25 cellular contexts compared by ENCODE assay signal in genomic region chr9:73451003-73451402, GRCh38.
DNase-seq lines count a peak whose midpoint lies in the region; ATAC-seq, FAIRE-seq and TF ChIP-seq lines count a peak whose summit lies in the region.
"Had no signal": no experiment of that assay in that cellular context is flagged by ENCODE, and none has a peak within 500 bp of the region (broad histone marks: within the 10 kb centered on the region; RNA-seq: fewer than 3 reads in every experiment).

No MANE protein-coding gene starts in this region.

- H3K9ac ChIP-seq in mammary epithelial cell (ENCODE audit: insufficient read depth, low read length): no peak overlapping the region
- no peak overlapping the region for H3K9ac ChIP-seq in HepG2 (ENCODE audit: insufficient read depth, low read depth, low read length)
- H3K9ac ChIP-seq: GM23248 had no signal

- H3K27me3 ChIP-seq in mammary epithelial cell (ENCODE audit: insufficient read depth, low read length) (no peaks in the 10 kb centered on the region), HepG2 (ENCODE audit: control insufficient read depth in 1 of 2, insufficient read depth in 2 of 2, low read length in 2 of 2) (no peaks in the 10 kb centered on the region)
- H3K27me3 ChIP-seq: BE2C, Peyer's patch had no signal

- H3K4me3 ChIP-seq in mammary epithelial cell (replicated peaks in 1 of 3; ENCODE audit: insufficient read depth in 1 of 3, low read depth in 2 of 3, low read length in 3 of 3) (no peak overlapping the region), HepG2 (replicated peaks in 1 of 3; ENCODE audit: insufficient read depth in 1 of 3, low read depth in 2 of 3, low read length in 3 of 3) (no peak overlapping the region)
- H3K4me3 ChIP-seq: GM23248, Peyer's patch, SK-N-MC had no signal

- no peak overlapping the region for H3K27ac Mint-ChIP-seq in MCF 10A (ENCODE audit: low read depth, unreplicated experiment)
- H3K27ac Mint-ChIP-seq: CD4-positive, CD25-positive, alpha-beta regulatory T cell had no signal

- no peak overlapping the region for H3K4me3 Mint-ChIP-seq in MCF 10A (ENCODE audit: unreplicated experiment)
- H3K4me3 Mint-ChIP-seq: CD4-positive, CD25-positive, alpha-beta regulatory T cell had no signal

- TF ChIP-seq EP300 in HepG2 (IDR thresholded peaks at IDR 0.05; ENCODE audit: low read depth in 2 of 2, low read length in 2 of 2) (no peak), HepG2 (CRISPR knock-in tag; IDR thresholded peaks at IDR 0.05; ENCODE audit: borderline replicate concordance) (no peak)

- intact Hi-C loops in mammary epithelial cell (cut with micrococcal nuclease): no loop called here
- intact Hi-C loops in MCF 10A (cut with micrococcal nuclease): no loop called here
- intact Hi-C loops in HepG2 (cut with micrococcal nuclease; ENCODE audit: unreplicated experiment): no loop called here

- no peaks in the 10 kb centered on the region for H3K36me3 ChIP-seq in mammary epithelial cell (ENCODE audit: insufficient read depth, low read length)
- H3K36me3 ChIP-seq in HepG2 (replicated peaks in 1 of 2; ENCODE audit: control insufficient read depth in 1 of 2, insufficient read depth in 2 of 2, low read length in 2 of 2): no peaks in the 10 kb centered on the region
- H3K36me3 ChIP-seq: BE2C, Peyer's patch had no signal

- H3K79me2 ChIP-seq in mammary epithelial cell (ENCODE audit: insufficient read depth, low read length) (no peaks in the 10 kb centered on the region), HepG2 (ENCODE audit: insufficient read depth, low read length) (no peaks in the 10 kb centered on the region)

- H2AFZ ChIP-seq in mammary epithelial cell (ENCODE audit: low read depth, low read length): no peak overlapping the region
- H2AFZ ChIP-seq in HepG2 (ENCODE audit: low read length): no peak overlapping the region
- H2AFZ ChIP-seq: GM23248 had no signal

- ATAC-seq in esophagus mucosa (peak; percentile 86), HepG2 (no peak)

- no peaks in the 10 kb centered on the region for H3K4me1 Mint-ChIP-seq in MCF 10A (ENCODE audit: insufficient read depth, unreplicated experiment)
- H3K4me1 Mint-ChIP-seq: CD4-positive, CD25-positive, alpha-beta regulatory T cell had no signal

- POLR2A ChIA-PET in MCF 10A (lab: Yijun Ruan, JAX): interaction anchor here (0.9 kb wide), 1 partner anchor 8 kb away, joined by 3 read pairs; no protein-coding TSS in a partner anchor
- POLR2A ChIA-PET in HepG2 (lab: Yijun Ruan, JAX): no interaction called here

- DNase-seq in mammary epithelial cell (peak; percentile 4), MCF 10A (ENCODE audit: unreplicated experiment) (no peak), RCC 7860 (ENCODE audit: low spot score) (peak; percentile 80), renal cortical epithelial cell (ENCODE audit: low read depth) (peak; percentile 83), HepG2 (ENCODE audit: low spot score) (no peak), foreskin melanocyte (no peak)
- DNase-seq in activated CD4-positive, CD25-positive, alpha-beta regulatory T cell (lab: John Stamatoyannopoulos, UW): no peak
- DNase-seq: BE2C; Caco-2; CD4-positive, CD25-positive, alpha-beta regulatory T cell; DMS153; GM23248; HCEC 1CT; KG1; NCI-H187 treated with DMSO at 0.1 percent for 48 hours; NCI-H2171 treated with DMSO at 0.1 percent for 48 hours; NCI-H446; NK-92 treated with Interleukin-12 subunit alpha and Interleukin-12 subunit beta, amount 100 ng/mL, for 24 hours; Peyer's patch; SHP77 had no signal

- no peaks in the 10 kb centered on the region for H3K9me3 ChIP-seq in mammary epithelial cell (replicated peaks; ENCODE audit: insufficient read depth, low read length)
- no peaks in the 10 kb centered on the region for H3K9me3 ChIP-seq in HepG2 (ENCODE audit: low read length)
- H3K9me3 ChIP-seq: BE2C, Caco-2, Peyer's patch had no signal

- H3K4me1 ChIP-seq in mammary epithelial cell (ENCODE audit: insufficient read depth, low read length): no peaks in the 10 kb centered on the region
- H3K4me1 ChIP-seq in HepG2 (ENCODE audit: insufficient read depth, low read length): no peaks in the 10 kb centered on the region
- H3K4me1 ChIP-seq: BE2C, Caco-2, Peyer's patch had no signal

- no peak for TF ChIP-seq RAD21 in HepG2 (CRISPR knock-in tag; IDR thresholded peaks at IDR 0.05)

- H3K36me3 Mint-ChIP-seq in MCF 10A (ENCODE audit: insufficient read depth, unreplicated experiment): no peaks in the 10 kb centered on the region
- H3K36me3 Mint-ChIP-seq: CD4-positive, CD25-positive, alpha-beta regulatory T cell had no signal

- FAIRE-seq in RCC 7860 (lab: Jason Lieb, UNC): peak; percentile 85
- no peak for FAIRE-seq in HepG2 (lab: Jason Lieb, UNC)
- FAIRE-seq: A204.1, GM12891, GM19239 had no signal

- no peak overlapping the region for H3K27ac ChIP-seq in mammary epithelial cell (ENCODE audit: insufficient read depth, low read depth, low read length)
- no peak overlapping the region for H3K27ac ChIP-seq in HepG2 (ENCODE audit: extremely low read length, insufficient read depth, low read length)
- H3K27ac ChIP-seq: GM23248, Peyer's patch, SK-N-MC had no signal

- no peaks in the 10 kb centered on the region for H3K9me3 Mint-ChIP-seq in MCF 10A (ENCODE audit: unreplicated experiment)

- WGBS in mammary epithelial cell (ENCODE audit: low coverage, missing lambda C conversion rate): 93% methylated on average over 2 of the region's 2 CpGs
- 15% methylated on average over 2 of the region's 2 CpGs for WGBS in HepG2 (ENCODE audit: low lambda C conversion rate)

- dilution Hi-C loops in mammary epithelial cell (cut with HindIII; ENCODE audit: low sequenced_read_pairs): no loop called here

- TF ChIP-seq POLR2A in HepG2 (IDR thresholded peaks at IDR 0.05; ENCODE audit: insufficient read depth in 1 of 2, low read depth in 2 of 2, low read length in 2 of 2): no peak

- no peak for TF ChIP-seq CTCF in mammary epithelial cell (conservative IDR thresholded peaks at IDR 0.05 in 1 of 2, IDR thresholded peaks at IDR 0.05 in 1 of 2; ENCODE audit: extremely low read depth in 1 of 2, insufficient read depth in 1 of 2, low read depth in 1 of 2, low read length in 2 of 2)
- no peak for TF ChIP-seq CTCF in MCF 10A (IDR thresholded peaks at IDR 0.05; ENCODE audit: unreplicated experiment)
- TF ChIP-seq CTCF in HepG2 (CRISPR knock-in tag; IDR thresholded peaks at IDR 0.05): no peak

- H3K27me3 Mint-ChIP-seq in MCF 10A (ENCODE audit: insufficient read depth, unreplicated experiment): peaks cover 44% of the 10 kb centered on the region
- H3K27me3 Mint-ChIP-seq: CD4-positive, CD25-positive, alpha-beta regulatory T cell had no signal

- H3K4me2 ChIP-seq in mammary epithelial cell (ENCODE audit: insufficient read depth, low read depth, low read length) (no peak overlapping the region), HepG2 (ENCODE audit: low read depth, low read length) (no peak overlapping the region)

- CTCF ChIA-PET in mammary epithelial cell (lab: Charles Lee; ENCODE audit: low non-redundant PET): no interaction called here
- CTCF ChIA-PET in MCF 10A (lab: Yijun Ruan, JAX): no interaction called here
- CTCF ChIA-PET in HepG2 (lab: Yijun Ruan, JAX; ENCODE audit: low intra/inter-chr PET ratio, low total read pairs): no interaction called here

- no peaks in the 10 kb centered on the region for H4K20me1 ChIP-seq in mammary epithelial cell (ENCODE audit: insufficient read depth, low read length)
- H4K20me1 ChIP-seq in HepG2 (ENCODE audit: insufficient read depth, low read length): no peaks in the 10 kb centered on the region

- in situ Hi-C loops in mammary epithelial cell (cut with MboI; ENCODE audit: low sequenced_read_pairs in 2 of 2): no loop called here
- in situ Hi-C loops in HepG2 (cut with HindIII; ENCODE audit: extremely low pct_ligation_motif_present, low pct_unique_long_range_greater_than_20kb): no loop called here

- BruUV-seq in mammary epithelial cell (replicated peaks; lab: Mats Ljungman, UMichigan): no TSS peak
- no TSS peak for BruUV-seq in MCF 10A (replicated peaks; lab: Mats Ljungman, UMichigan)
- BruUV-seq in HepG2 (replicated peaks; lab: Mats Ljungman, UMichigan): no TSS peak

TF ChIP-seq in HepG2, 621 proteins besides CTCF, POLR2A, EP300 and RAD21 (continues in another document):
- TF ChIP-seq GLI4 (CRISPR knock-in tag; IDR thresholded peaks at IDR 0.05; ENCODE audit: borderline replicate concordance): no peak
- no peak for TF ChIP-seq ZNF766 (CRISPR knock-in tag; IDR thresholded peaks at IDR 0.05; ENCODE audit: borderline replicate concordance)
- TF ChIP-seq, protein P1, sequence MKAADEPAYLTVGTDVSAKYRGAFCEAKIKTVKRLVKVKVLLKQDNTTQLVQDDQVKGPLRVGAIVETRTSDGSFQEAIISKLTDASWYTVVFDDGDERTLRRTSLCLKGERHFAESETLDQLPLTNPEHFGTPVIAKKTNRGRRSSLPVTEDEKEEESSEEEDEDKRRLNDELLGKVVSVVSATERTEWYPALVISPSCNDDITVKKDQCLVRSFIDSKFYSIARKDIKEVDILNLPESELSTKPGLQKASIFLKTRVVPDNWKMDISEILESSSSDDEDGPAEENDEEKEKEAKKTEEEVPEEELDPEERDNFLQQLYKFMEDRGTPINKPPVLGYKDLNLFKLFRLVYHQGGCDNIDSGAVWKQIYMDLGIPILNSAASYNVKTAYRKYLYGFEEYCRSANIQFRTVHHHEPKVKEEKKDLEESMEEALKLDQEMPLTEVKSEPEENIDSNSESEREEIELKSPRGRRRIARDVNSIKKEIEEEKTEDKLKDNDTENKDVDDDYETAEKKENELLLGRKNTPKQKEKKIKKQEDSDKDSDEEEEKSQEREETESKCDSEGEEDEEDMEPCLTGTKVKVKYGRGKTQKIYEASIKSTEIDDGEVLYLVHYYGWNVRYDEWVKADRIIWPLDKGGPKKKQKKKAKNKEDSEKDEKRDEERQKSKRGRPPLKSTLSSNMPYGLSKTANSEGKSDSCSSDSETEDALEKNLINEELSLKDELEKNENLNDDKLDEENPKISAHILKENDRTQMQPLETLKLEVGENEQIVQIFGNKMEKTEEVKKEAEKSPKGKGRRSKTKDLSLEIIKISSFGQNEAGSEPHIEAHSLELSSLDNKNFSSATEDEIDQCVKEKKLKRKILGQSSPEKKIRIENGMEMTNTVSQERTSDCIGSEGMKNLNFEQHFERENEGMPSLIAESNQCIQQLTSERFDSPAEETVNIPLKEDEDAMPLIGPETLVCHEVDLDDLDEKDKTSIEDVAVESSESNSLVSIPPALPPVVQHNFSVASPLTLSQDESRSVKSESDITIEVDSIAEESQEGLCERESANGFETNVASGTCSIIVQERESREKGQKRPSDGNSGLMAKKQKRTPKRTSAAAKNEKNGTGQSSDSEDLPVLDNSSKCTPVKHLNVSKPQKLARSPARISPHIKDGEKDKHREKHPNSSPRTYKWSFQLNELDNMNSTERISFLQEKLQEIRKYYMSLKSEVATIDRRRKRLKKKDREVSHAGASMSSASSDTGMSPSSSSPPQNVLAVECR (CRISPR knock-in tag; IDR thresholded peaks at IDR 0.05; ENCODE audit: borderline replicate concordance): no peak
- TF ChIP-seq U2AF2 (IDR thresholded peaks at IDR 0.05; ENCODE audit: low read depth, low read length): no peak
- no peak for TF ChIP-seq ATF1 (CRISPR knock-in tag; IDR thresholded peaks at IDR 0.05)

Comparison
In these comparisons a context has a peak if more than half of its experiments do, and no peak if none do; other contexts are left out.
1. DNase-seq: peak in mammary epithelial cell (single experiment), RCC 7860 (single experiment) and renal cortical epithelial cell (single experiment); none in MCF 10A (single experiment), HepG2 (single experiment), foreskin melanocyte (single experiment) and activated CD4-positive, CD25-positive, alpha-beta regulatory T cell (0 of 4).